Comparison of ENCODE assay signal across 8 cellular contexts in the genomic region with DNA sequence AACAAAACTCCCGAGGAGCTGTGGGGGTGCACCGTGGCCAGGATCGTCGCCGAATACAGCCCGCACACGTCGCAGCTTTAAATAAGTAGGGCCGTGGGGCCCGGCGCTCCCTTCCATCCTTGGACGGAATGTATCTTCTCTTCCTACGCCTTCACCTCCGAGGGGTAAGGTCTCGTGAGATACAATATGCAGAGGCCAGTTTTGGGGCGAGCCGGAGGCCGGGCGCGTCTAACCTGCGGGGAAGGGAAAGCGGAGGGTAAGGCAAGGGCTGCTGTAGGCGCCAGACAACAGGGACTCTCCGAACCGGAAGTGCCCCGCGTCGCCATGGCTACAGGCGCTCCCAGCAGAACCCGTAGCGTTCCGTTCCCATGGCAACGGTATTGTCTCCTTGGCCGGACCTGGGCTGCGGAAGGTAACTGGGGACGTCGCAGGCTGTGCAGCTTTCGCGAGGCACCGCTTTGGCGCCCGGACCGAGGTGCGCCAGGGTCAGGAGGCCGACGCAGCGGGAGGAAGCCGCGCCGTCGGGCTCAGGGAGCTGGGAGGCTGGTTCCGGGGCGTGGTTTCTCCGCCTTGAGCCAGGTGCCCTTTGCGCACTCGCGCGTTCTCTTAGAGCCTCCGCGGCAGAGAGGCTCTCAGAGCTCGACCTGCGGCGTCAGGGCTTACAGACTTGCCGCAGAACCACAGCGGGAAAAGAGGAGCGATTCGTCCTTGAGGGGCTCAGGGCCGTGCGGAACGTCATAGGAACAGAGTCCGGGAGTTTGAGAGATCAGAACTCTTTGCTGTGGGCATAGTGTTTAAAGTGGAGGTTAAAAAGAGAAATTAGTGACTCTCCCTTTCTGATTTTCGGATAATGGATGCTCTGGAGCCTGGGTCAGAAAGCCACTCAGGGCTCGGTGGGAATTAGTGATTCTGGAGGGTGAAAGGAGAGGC. TPM values are rescaled to one million over a fixed set of nuclear protein-coding genes. Genes with fewer than 3 reads are reported as not detected.
DNase-seq lines count a peak whose midpoint lies in the region; ATAC-seq, FAIRE-seq and TF ChIP-seq lines count a peak whose summit lies in the region.

A gene with protein sequence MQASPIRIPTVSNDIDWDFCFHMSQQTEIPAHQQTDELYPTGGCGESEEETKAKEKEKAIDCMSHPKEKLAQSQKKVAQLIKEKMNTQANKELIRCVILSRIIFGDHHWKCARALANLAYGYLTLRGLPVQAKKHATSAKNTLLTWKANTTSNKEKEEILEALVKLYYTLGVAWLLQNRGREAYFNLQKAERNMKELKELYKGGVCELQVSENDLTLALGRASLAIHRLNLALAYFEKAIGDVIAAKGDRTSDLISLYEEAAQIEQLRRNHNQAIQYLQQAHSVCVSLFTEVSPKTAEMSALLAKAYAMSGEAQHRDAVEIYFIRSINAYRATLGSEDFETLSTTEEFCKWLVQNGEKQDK (plus strand): TSS at position 380 of the 930 bp plus-strand sequence. CDS start 1,508 bp downstream, outside the sequence.

- H3K27me3 Mint-ChIP-seq in astrocyte (ENCODE audit: low read depth, unreplicated experiment): no peaks in the 10 kb centered on the region

- H3K27me3 ChIP-seq in astrocyte (ENCODE audit: insufficient read depth, low read length) (no peaks in the 10 kb centered on the region), hepatocyte (no peaks in the 10 kb centered on the region), rectal smooth muscle tissue (ENCODE audit: control insufficient read depth, insufficient read depth, low read length) (no peaks in the 10 kb centered on the region), aorta (ENCODE audit: control insufficient read depth in 1 of 2, insufficient read depth in 2 of 2, low read length in 1 of 2) (no peaks in the 10 kb centered on the region)

- peak within 1 kb of the TSS; percentile 93 for H3K4me3 Mint-ChIP-seq in astrocyte (ENCODE audit: unreplicated experiment)

- peaks cover 14% of the 10 kb centered on the region for H3K36me3 Mint-ChIP-seq in astrocyte (ENCODE audit: low read depth, unreplicated experiment)

- peak; percentile 96 for DNase-seq in NCI-H1092 (lab: John Stamatoyannopoulos, UW)
- peak; percentile 86 to 91 (median 91) for DNase-seq in T-helper 1 cell
- peak; percentile 75 for DNase-seq in astrocyte (ENCODE audit: low read depth)
- peak; percentile 94 for DNase-seq in hepatocyte (ENCODE audit: low spot score)
- peak; percentile 93 to 95 for DNase-seq in aorta

- no peaks in the 10 kb centered on the region for H3K9me2 ChIP-seq in hepatocyte (replicated peaks; ENCODE audit: insufficient read depth)

- peaks cover 1% of the 10 kb centered on the region for H3K4me1 Mint-ChIP-seq in astrocyte (ENCODE audit: low read depth, unreplicated experiment)

- FAIRE-seq in astrocyte (lab: Jason Lieb, UNC): no peak

- H3K4me2 ChIP-seq in astrocyte (ENCODE audit: low read length): peak within 1 kb of the TSS; percentile 91
- H3K4me2 ChIP-seq in hepatocyte: peak within 1 kb of the TSS; percentile 73

- H2AFZ ChIP-seq in astrocyte (ENCODE audit: low read depth, low read length) (peak within 1 kb of the TSS; percentile 93), hepatocyte (peak within 1 kb of the TSS; percentile 92)

- H3K4me3 ChIP-seq in astrocyte (ENCODE audit: insufficient read depth, low read depth, low read length) (peak within 1 kb of the TSS; percentile 84), hepatocyte (peak within 1 kb of the TSS; percentile 58), rectal smooth muscle tissue (ENCODE audit: low read length) (peak within 1 kb of the TSS; percentile 79), aorta (ENCODE audit: low read length in 2 of 2) (peak within 1 kb of the TSS; percentile 3 to 51)

- H3K9ac ChIP-seq in astrocyte (ENCODE audit: low read length): peak within 1 kb of the TSS; percentile 79
- peak within 1 kb of the TSS; percentile 61 for H3K9ac ChIP-seq in rectal smooth muscle tissue (ENCODE audit: low read length)

- H3K79me2 ChIP-seq in astrocyte (ENCODE audit: insufficient read depth, low read length) (no peaks in the 10 kb centered on the region), hepatocyte (no peaks in the 10 kb centered on the region)

- H3K27ac ChIP-seq in astrocyte (ENCODE audit: low read depth, low read length) (peak within 1 kb of the TSS; percentile 53), hepatocyte (peak within 1 kb of the TSS; percentile 74), rectal smooth muscle tissue (ENCODE audit: low read depth, low read length) (peak within 1 kb of the TSS; percentile 38), aorta (ENCODE audit: low read depth in 1 of 2, low read length in 2 of 2) (peak within 1 kb of the TSS in 1 of 2 donors; percentile 4)

- H3K36me3 ChIP-seq in astrocyte (ENCODE audit: insufficient read depth, low read length) (peaks cover 4% of the 10 kb centered on the region), hepatocyte (replicated peaks; ENCODE audit: insufficient read depth, low read depth) (no peaks in the 10 kb centered on the region), rectal smooth muscle tissue (ENCODE audit: control insufficient read depth, insufficient read depth, low read length) (no peaks in the 10 kb centered on the region), aorta (ENCODE audit: control insufficient read depth in 1 of 2, insufficient read depth in 2 of 2, low read length in 1 of 2) (no peaks in the 10 kb centered on the region)

- H4K20me1 ChIP-seq in astrocyte (ENCODE audit: insufficient read depth, low read length): no peaks in the 10 kb centered on the region
- no peaks in the 10 kb centered on the region for H4K20me1 ChIP-seq in hepatocyte (ENCODE audit: insufficient read depth, poor library complexity, severe bottlenecking)

- peak; percentile 97 for ATAC-seq in HG02588 (IDR thresholded peaks at IDR 0.05; ENCODE audit: unreplicated experiment)
- peak; percentile 95 for ATAC-seq in aorta (ENCODE audit: low FRiP score)

- intact Hi-C loops in aorta (cut with DNase I): loop anchor here (5.0 to 10.0 kb wide), 2 partner anchors 182 to 314 kb away; a partner anchor contains a TSS

- H3K4me1 ChIP-seq in astrocyte (ENCODE audit: insufficient read depth, low read length): peaks cover 3% of the 10 kb centered on the region
- no peaks in the 10 kb centered on the region for H3K4me1 ChIP-seq in hepatocyte (ENCODE audit: insufficient read depth)
- no peaks in the 10 kb centered on the region for H3K4me1 ChIP-seq in rectal smooth muscle tissue (ENCODE audit: control insufficient read depth, insufficient read depth, low read length)
- no peaks in the 10 kb centered on the region for H3K4me1 ChIP-seq in aorta (ENCODE audit: control insufficient read depth in 1 of 2, insufficient read depth in 2 of 2, low read length in 2 of 2)

- H3K9me3 ChIP-seq in astrocyte (ENCODE audit: insufficient read depth, low read depth, low read length) (no peaks in the 10 kb centered on the region), hepatocyte (ENCODE audit: low read depth) (no peaks in the 10 kb centered on the region), aorta (ENCODE audit: control insufficient read depth, low read length) (no peaks in the 10 kb centered on the region)

- H3K9me3 Mint-ChIP-seq in astrocyte (ENCODE audit: unreplicated experiment): peaks cover 1% of the 10 kb centered on the region

- 2% methylated on average over 73 of the region's 73 CpGs for WGBS in hepatocyte (ENCODE audit: low lambda C conversion rate, missing lambda C conversion rate)
- WGBS in aorta, 2 donors: 1% methylated on average over 72 to 73 of the region's 73 CpGs

- H3K27ac Mint-ChIP-seq in astrocyte (ENCODE audit: unreplicated experiment): peak within 1 kb of the TSS; percentile 94

- TF ChIP-seq POLR2A in GM10847 (IDR thresholded peaks at IDR 0.05; ENCODE audit: extremely low read depth, insufficient read length): peak; percentile 23

- no peak for TF ChIP-seq CTCF in astrocyte (IDR thresholded peaks at IDR 0.05; ENCODE audit: insufficient read depth, low read depth, low read length)
- no peak for TF ChIP-seq CTCF in hepatocyte (IDR thresholded peaks at IDR 0.05; ENCODE audit: poor library complexity)

RNA-seq across cellular contexts. Expression of the gene that starts here (rescaled TPM):
- 0.16 and 1.2 TPM in 2 replicates for total RNA-seq in astrocyte
- 0.07 and 0.76 TPM in 2 replicates for total RNA-seq in hepatocyte
- 1.7 TPM in 1 of 2 replicates, not detected in the other for polyA plus RNA-seq in hepatocyte
- total RNA-seq in aorta: under 1 TPM; 0.62 to 0.72 TPM
- polyA plus RNA-seq in aorta: 1 to 10 TPM in 1 of 2 donors, not detected in 1; 6.1 TPM

Comparison
In these comparisons a context has a peak if more than half of its experiments do, and no peak if none do; other contexts are left out.
1. H3K4me3 ChIP-seq: peak in every context shown above with its lines; median percentile 84 in astrocyte; 79 in rectal smooth muscle tissue; 58 in hepatocyte; 27 in aorta.